Comparison of ENCODE assay signal across 8 cellular contexts in genomic region chr2:105789745-105790466, GRCh38.
DNase-seq lines count a peak whose midpoint lies in the region; ATAC-seq and TF ChIP-seq lines count a peak whose summit lies in the region.

No MANE protein-coding gene starts in this region.

- peak overlapping the region; percentile 64 for H3K27ac ChIP-seq in KOPT-K1 (ENCODE audit: low read depth, low read length, poor library complexity, severe bottlenecking)
- peak overlapping the region; percentile 53 for H3K27ac ChIP-seq in neutrophil

- TF ChIP-seq CTCF in epithelial cell of esophagus (IDR thresholded peaks at IDR 0.05; ENCODE audit: insufficient read depth, low read depth, low read length, missing control alignments) (peak; percentile 14), neutrophil (IDR thresholded peaks at IDR 0.05) (no peak)

- no peak for TF ChIP-seq POLR2A in erythroblast (IDR thresholded peaks at IDR 0.05; ENCODE audit: low read length)

- DNase-seq in GM03348 (ENCODE audit: low spot score) (peak; percentile 84), epithelial cell of esophagus (ENCODE audit: low read depth) (peak; percentile 75), erythroblast (lab: John Stamatoyannopoulos, UW) (no peak), cortex of kidney (lab: John Stamatoyannopoulos, UW) (no peak)
- peak; percentile 56 to 58 for DNase-seq in activated CD4-positive, alpha-beta T cell treated with anti-CD3 and anti-CD28 coated beads, Interleukin-2, amount 50 U/mL, for 4 hours

- H3K4me1 ChIP-seq in neutrophil (ENCODE audit: control insufficient read depth in 1 of 2, insufficient read depth in 1 of 2, low read depth in 1 of 2, low read length in 1 of 2), result peaks cover 46 to 72% of the 10 kb centered on the region in 2 experiments

- H3K36me3 ChIP-seq in KOPT-K1 (ENCODE audit: insufficient read depth, low read length), result no peaks in the 10 kb centered on the region
- no peaks in the 10 kb centered on the region for H3K36me3 ChIP-seq in neutrophil

- H3K4me3 ChIP-seq in epithelial cell of esophagus (ENCODE audit: low read length), result no peak overlapping the region
- H3K4me3 ChIP-seq in neutrophil (ENCODE audit: low read depth in 1 of 2, low read length in 1 of 2), result peak overlapping the region in 1 of 2 experiments; percentile 0

- H3K9me3 ChIP-seq in KOPT-K1 (ENCODE audit: insufficient read depth, low read length, poor library complexity, severe bottlenecking) (no peaks in the 10 kb centered on the region), neutrophil (no peaks in the 10 kb centered on the region)

- ATAC-seq in GM21723 (IDR thresholded peaks at IDR 0.05; ENCODE audit: unreplicated experiment), result peak; percentile 54

- no peaks in the 10 kb centered on the region for H3K27me3 ChIP-seq in neutrophil

Comparison
In these comparisons a context has a peak if more than half of its experiments do, and no peak if none do; other contexts are left out.
1. DNase-seq: peak in GM03348 (single experiment), activated CD4-positive, alpha-beta T cell treated with anti-CD3 and anti-CD28 coated beads, Interleukin-2, amount 50 U/mL, for 4 hours (2 of 2) and epithelial cell of esophagus (single experiment); none in erythroblast (0 of 2) and cortex of kidney (single experiment).